In genomic region chr2:130332271-130333073, GRCh38 we compare ENCODE assay signal across 8 cellular contexts. TPM values are rescaled to one million over a fixed set of nuclear protein-coding genes. Genes with fewer than 3 reads are reported as not detected.
DNase-seq lines count a peak whose midpoint lies in the region; ATAC-seq and TF ChIP-seq lines count a peak whose summit lies in the region.

No MANE protein-coding gene starts in this region.

- no peaks in the 10 kb centered on the region for H3K36me3 ChIP-seq in esophagus squamous epithelium
- no peaks in the 10 kb centered on the region for H3K36me3 ChIP-seq in stomach smooth muscle (ENCODE audit: control insufficient read depth in 2 of 2, insufficient read depth in 2 of 2, low read length in 2 of 2)

- WGBS in esophagus squamous epithelium, 2 donors = 12 to 17% methylated on average over 16 to 20 of the region's 29 CpGs

- no peak for TF ChIP-seq POLR2A in esophagus squamous epithelium (IDR thresholded peaks at IDR 0.05)

- CTCF ChIA-PET in Calu3 (lab: Charles Lee) = interaction anchor here (0.7 to 2.8 kb wide), 8 partner anchors 10 to 409 kb away, joined by 3 to 32 read pairs (median 4); partner anchors contain the start of genes IMP4, MZT2B and SMPD4

- peaks cover 0 to 27% (median 3%) of the 10 kb centered on the region in 4 donors for H3K27me3 ChIP-seq in esophagus squamous epithelium
- no peaks in the 10 kb centered on the region for H3K27me3 ChIP-seq in stomach smooth muscle (ENCODE audit: control insufficient read depth in 1 of 2, insufficient read depth in 2 of 2, low read length in 2 of 2)

- H3K4me1 ChIP-seq in esophagus squamous epithelium = peaks cover 0 to 37% (median 7%) of the 10 kb centered on the region in 3 donors
- peaks cover 7% of the 10 kb centered on the region for H3K4me1 ChIP-seq in stomach smooth muscle (ENCODE audit: control insufficient read depth, insufficient read depth, low read length)

- no peak overlapping the region for H3K27ac ChIP-seq in esophagus squamous epithelium
- no peak overlapping the region for H3K27ac ChIP-seq in stomach smooth muscle (ENCODE audit: low read length)

- H3K4me3 ChIP-seq in esophagus squamous epithelium = peak overlapping the region in 1 of 4 donors; percentile 39
- H3K4me3 ChIP-seq in stomach smooth muscle (ENCODE audit: low read length in 2 of 2) = peak overlapping the region; percentile 2 to 35

- intact Hi-C loops in Calu3 (cut with micrococcal nuclease; ENCODE audit: unreplicated experiment) (loop anchor here (1.0 to 5.0 kb wide), 3 partner anchors 44 to 150 kb away; partner anchors contain the start of genes MZT2B and SMPD4), esophagus squamous epithelium (cut with DNase I) (no loop called here)

- H3K9me3 Mint-ChIP-seq in Calu3 (ENCODE audit: low read depth, unreplicated experiment) (no peaks in the 10 kb centered on the region), neural crest cell (peaks cover 5% of the 10 kb centered on the region)

- no peak overlapping the region for H3K27ac Mint-ChIP-seq in Calu3 (ENCODE audit: unreplicated experiment)
- H3K27ac Mint-ChIP-seq in neural crest cell (ENCODE audit: unreplicated experiment) = no peak overlapping the region

- TF ChIP-seq CTCF in Calu3 (IDR thresholded peaks at IDR 0.05; ENCODE audit: unreplicated experiment) = peak; percentile 89
- peak; percentile 80 to 96 (median 92) for TF ChIP-seq CTCF in esophagus squamous epithelium (IDR thresholded peaks at IDR 0.05)
- peak; percentile 99 for TF ChIP-seq CTCF in neural crest cell (conservative IDR thresholded peaks at IDR 0.05)

- no TSS peak for BruUV-seq in Calu3 (replicated peaks; lab: Mats Ljungman, UMichigan)

- peak overlapping the region; percentile 22 to 36 for H3K9ac ChIP-seq in stomach smooth muscle (ENCODE audit: low read length in 2 of 2)

- H3K4me3 Mint-ChIP-seq in Calu3 (ENCODE audit: low read depth, unreplicated experiment) (no peak overlapping the region), neural crest cell (peak overlapping the region; percentile 61)

- H3K36me3 Mint-ChIP-seq in Calu3 (ENCODE audit: insufficient read depth, unreplicated experiment) (peaks cover 12% of the 10 kb centered on the region), neural crest cell (ENCODE audit: low read depth) (peaks cover 5% of the 10 kb centered on the region)

- DNase-seq in Calu3 (peak; percentile 85), OCI-M1 (lab: John Stamatoyannopoulos, UW) (peak; percentile 81), esophagus squamous epithelium (lab: John Stamatoyannopoulos, UW) (no peak), neural crest cell (ENCODE audit: low read depth, low spot score) (peak; percentile 80)
- peak; percentile 82 to 84 for DNase-seq in activated T-cell treated with anti-CD3 and anti-CD28 coated beads, Interleukin-2, amount 50 U/mL, for 48 hours

- H3K9me3 ChIP-seq in esophagus squamous epithelium = no peaks in the 10 kb centered on the region
- no peaks in the 10 kb centered on the region for H3K9me3 ChIP-seq in stomach smooth muscle (ENCODE audit: control insufficient read depth in 2 of 2, low read length in 2 of 2)

- H3K27me3 Mint-ChIP-seq in Calu3 (ENCODE audit: unreplicated experiment) = peaks cover 57% of the 10 kb centered on the region
- H3K27me3 Mint-ChIP-seq in neural crest cell (ENCODE audit: low read depth) = peaks cover 60% of the 10 kb centered on the region

- ATAC-seq in GM19372 (IDR thresholded peaks at IDR 0.05; ENCODE audit: low read depth, unreplicated experiment) (peak; percentile 89), HG03571 (IDR thresholded peaks at IDR 0.05; ENCODE audit: unreplicated experiment) (peak; percentile 83)

- H3K4me1 Mint-ChIP-seq in Calu3 (ENCODE audit: low read depth, unreplicated experiment) = no peaks in the 10 kb centered on the region
- H3K4me1 Mint-ChIP-seq in neural crest cell = peaks cover 25% of the 10 kb centered on the region

RNA-seq across cellular contexts. Expression of gene IMP4, which starts 10.2 kb away (rescaled TPM):
- 79.6 and 89.4 TPM in 2 replicates for total RNA-seq in Calu3 (2022)
- 100 to 1,000 TPM in 2 of 4 donors, 10 to 100 TPM in 2; 69.2 to 112 (median 91.2) TPM for total RNA-seq in esophagus squamous epithelium
- 62.1 and 69.1 TPM in 2 replicates for total RNA-seq in neural crest cell

RNA-seq across cellular contexts. Expression of gene PTPN18, which starts 23.4 kb away (rescaled TPM):
- total RNA-seq in Calu3 (2022) (62.9 and 66.0 TPM in 2 replicates), esophagus squamous epithelium (10 to 100 TPM; 26.8 to 43.6 (median 35.5) TPM), neural crest cell (30.4 and 31.3 TPM in 2 replicates)
